Comparison of ENCODE assay signal across 25 cellular contexts in genomic region chr6:40011844-40012243, GRCh38.
A peak's percentile ranks its signal among the peaks of the same experiment; 100 is the strongest.
DNase-seq lines count a peak whose midpoint lies in the region; ATAC-seq and TF ChIP-seq lines count a peak whose summit lies in the region.
"Had no signal": no experiment of that assay in that cellular context is flagged by ENCODE, and none has a peak within 500 bp of the region (broad histone marks: within the 10 kb centered on the region; RNA-seq: fewer than 3 reads in every experiment).

No MANE protein-coding gene starts in this region.

- H4K20me1 ChIP-seq in GM23338 (replicated peaks; ENCODE audit: insufficient read depth), result no peaks in the 10 kb centered on the region
- H4K20me1 ChIP-seq: BLaER1 had no signal

- ATAC-seq in GM23338, result peak; percentile 75
- ATAC-seq in upper lobe of right lung, result no peak
- ATAC-seq in GM21786 (IDR thresholded peaks at IDR 0.05; ENCODE audit: unreplicated experiment), result no peak
- ATAC-seq: A549; CD8-positive, alpha-beta T cell had no signal

- H3K27ac Mint-ChIP-seq in GM23338, result no peak overlapping the region
- H3K27ac Mint-ChIP-seq: CD8-positive, alpha-beta T cell; HFFc6 had no signal

- DNase-seq in GM23338 (ENCODE audit: low spot score) (peak; percentile 33), RPMI7951 (ENCODE audit: low read depth) (peak; percentile 60), epithelial cell of esophagus (ENCODE audit: low read depth) (peak; percentile 33), islet precursor cell (peak; percentile 77), HEK293T (ENCODE audit: extremely low spot score) (no peak), AG20443 (ENCODE audit: low spot score) (no peak), upper lobe of right lung (no peak)
- DNase-seq: Calu3; CD8-positive, alpha-beta T cell; EL; GOT3; HFFc6; Kasumi-1; NCI-H1092 treated with DMSO at 0.1 percent for 48 hours; NCI-H146; NCI-H2081; NCI-H446 treated with DMSO at 0.1 percent for 48 hours; NCI-H748 treated with DMSO at 0.1 percent for 48 hours; Right ventricle myocardium superior had no signal

- H2AFZ ChIP-seq in GM23338, result peak overlapping the region; percentile 67

- H3K4me3 Mint-ChIP-seq in GM23338, result no peak overlapping the region
- H3K4me3 Mint-ChIP-seq: CD8-positive, alpha-beta T cell; HFFc6; IgD-negative memory B cell had no signal

- H3K4me3 ChIP-seq in GM23338, result no peak overlapping the region
- H3K4me3 ChIP-seq in epithelial cell of esophagus (ENCODE audit: low read length), result no peak overlapping the region
- no peak overlapping the region for H3K4me3 ChIP-seq in upper lobe of right lung
- H3K4me3 ChIP-seq: A549, BLaER1, SK-N-MC had no signal

- no peaks in the 10 kb centered on the region for H3K4me1 ChIP-seq in GM23338 (ENCODE audit: insufficient read depth)
- no peaks in the 10 kb centered on the region for H3K4me1 ChIP-seq in upper lobe of right lung
- H3K4me1 ChIP-seq: A549, BLaER1 had no signal

- no peaks in the 10 kb centered on the region for H3K36me3 Mint-ChIP-seq in GM23338 (ENCODE audit: low read depth)
- H3K36me3 Mint-ChIP-seq: CD8-positive, alpha-beta T cell; IgD-negative memory B cell had no signal

- TF ChIP-seq CTCF in GM23338 (conservative IDR thresholded peaks at IDR 0.05; ENCODE audit: low read depth in 2 of 2), result no peak
- no peak for TF ChIP-seq CTCF in epithelial cell of esophagus (IDR thresholded peaks at IDR 0.05; ENCODE audit: insufficient read depth, low read depth, low read length, missing control alignments)
- TF ChIP-seq CTCF in upper lobe of right lung (IDR thresholded peaks at IDR 0.05), result no peak

- no peak overlapping the region for H3K4me2 ChIP-seq in GM23338
- H3K4me2 ChIP-seq: A549, BLaER1 had no signal

- H3K9me3 ChIP-seq in upper lobe of right lung, result no peaks in the 10 kb centered on the region
- H3K9me3 ChIP-seq: A549 had no signal

- H3K9me3 Mint-ChIP-seq in GM23338, result peaks cover 5% of the 10 kb centered on the region; the same call in 2 of the 3 replicates
- H3K9me3 Mint-ChIP-seq: CD8-positive, alpha-beta T cell had no signal

- H3K27ac ChIP-seq in GM23338 (ENCODE audit: low read depth) (no peak overlapping the region), upper lobe of right lung (no peak overlapping the region)
- H3K27ac ChIP-seq: A549, BLaER1, HL-60, SK-N-MC had no signal

- H3K27me3 ChIP-seq in GM23338 (ENCODE audit: insufficient read depth), result no peaks in the 10 kb centered on the region
- H3K27me3 ChIP-seq in upper lobe of right lung, result no peaks in the 10 kb centered on the region
- H3K27me3 ChIP-seq: BLaER1 had no signal

- H3K4me1 Mint-ChIP-seq in GM23338, result no peaks in the 10 kb centered on the region; the same call in 2 of the 3 replicates
- H3K4me1 Mint-ChIP-seq: IgD-negative memory B cell had no signal

- no peaks in the 10 kb centered on the region for H3K27me3 Mint-ChIP-seq in GM23338 (ENCODE audit: insufficient read depth, low read depth, poor library complexity)

- no peaks in the 10 kb centered on the region for H3K36me3 ChIP-seq in GM23338 (ENCODE audit: insufficient read depth)
- H3K36me3 ChIP-seq in upper lobe of right lung, result no peaks in the 10 kb centered on the region
- H3K36me3 ChIP-seq: BLaER1 had no signal

- H3K79me2 ChIP-seq in GM23338 (replicated peaks; ENCODE audit: insufficient read depth), result no peaks in the 10 kb centered on the region

- CTCF ChIA-PET in HEK293T (lab: Yijun Ruan, JAX), result no interaction called here

- intact Hi-C loops in upper lobe of right lung (cut with DNase I), result no loop called here

- no peaks in the 10 kb centered on the region for H3F3A ChIP-seq in GM23338 (replicated peaks; ENCODE audit: low read depth)

- no peaks in the 10 kb centered on the region for H3K9me2 ChIP-seq in GM23338 (ENCODE audit: insufficient read depth)

- POLR2A ChIA-PET in HEK293T (lab: Yijun Ruan, JAX), result no interaction called here

TF ChIP-seq in GM23338, 12 proteins besides CTCF, POLR2A, EP300 and RAD21 (continues in another document):
- TF ChIP-seq CREB1 (CRISPR knock-in tag; IDR thresholded peaks at IDR 0.05; ENCODE audit: low read depth), result no peak
- no peak for TF ChIP-seq ETS1 (IDR thresholded peaks at IDR 0.05)
- no peak for TF ChIP-seq POLR2AphosphoS5 (IDR thresholded peaks at IDR 0.05; ENCODE audit: low read depth)
- TF ChIP-seq EZH2 (IDR thresholded peaks at IDR 0.05; ENCODE audit: low read depth, unreplicated experiment), result no peak
- no peak for TF ChIP-seq JUNB (IDR thresholded peaks at IDR 0.05; ENCODE audit: unreplicated experiment)

TF ChIP-seq in HEK293T, 16 proteins besides CTCF, POLR2A, EP300 and RAD21:
- TF ChIP-seq FOXM1 (IDR thresholded peaks at IDR 0.05; ENCODE audit: borderline replicate concordance) (no peak), CTBP1 (IDR thresholded peaks at IDR 0.05; ENCODE audit: borderline replicate concordance) (no peak), FOXA1 (IDR thresholded peaks at IDR 0.05) (no peak), SP1 (IDR thresholded peaks at IDR 0.05) (no peak), LEF1 (IDR thresholded peaks at IDR 0.05; ENCODE audit: borderline replicate concordance) (no peak), ARNT (IDR thresholded peaks at IDR 0.05) (no peak), SUZ12 (IDR thresholded peaks at IDR 0.05) (no peak)

Comparison
In these comparisons a context has a peak if more than half of its experiments do, and no peak if none do; other contexts are left out.
1. DNase-seq: peak in GM23338 (single experiment), RPMI7951 (single experiment), epithelial cell of esophagus (single experiment) and islet precursor cell (single experiment); none in HEK293T (single experiment), AG20443 (single experiment) and upper lobe of right lung (single experiment).